In the genomic region with DNA sequence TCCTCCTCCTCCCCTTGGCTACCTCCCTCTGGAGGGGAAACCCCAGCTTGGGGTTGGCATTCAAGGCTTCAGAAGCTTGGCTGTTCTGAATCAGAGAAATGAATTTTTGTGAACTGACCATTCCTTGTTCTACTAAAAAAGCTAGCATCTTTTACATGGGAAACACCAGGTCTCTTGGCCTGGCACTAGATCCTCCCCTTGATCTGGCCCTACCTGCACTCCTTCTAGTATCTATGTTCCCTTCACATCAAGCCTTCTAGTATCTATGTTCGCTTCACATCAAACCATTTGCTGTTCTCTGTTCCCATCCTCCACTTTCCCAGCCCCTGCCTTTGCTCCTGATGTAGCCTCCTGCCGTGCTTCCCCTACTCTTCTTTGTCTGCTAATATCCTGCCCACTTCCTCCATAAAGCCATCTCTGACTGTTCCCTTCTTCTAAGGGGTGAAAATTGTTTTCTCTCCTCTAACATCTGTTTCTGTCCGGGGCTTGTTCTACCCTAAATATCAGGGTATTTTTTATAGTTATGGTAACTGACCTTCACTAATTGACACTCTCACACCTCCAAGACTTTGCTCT, we compare ENCODE assay signal across 30 cellular contexts. TPM values are rescaled to one million over a fixed set of nuclear protein-coding genes. Genes with fewer than 3 reads are reported as not detected.
DNase-seq lines count a peak whose midpoint lies in the region; ATAC-seq and TF ChIP-seq lines count a peak whose summit lies in the region.
"Had no signal": no experiment of that assay in that cellular context is flagged by ENCODE, and none has a peak within 500 bp of the region (broad histone marks: within the 10 kb centered on the region; RNA-seq: fewer than 3 reads in every experiment).

No MANE protein-coding gene starts in this region.

- H3K4me3 ChIP-seq in neural progenitor cell = no peak overlapping the region
- H3K4me3 ChIP-seq: BLaER1 treated with 17β-estradiol and CSF1 and Interleukin-3, amounts not matched to agents 10 nM and 100 nM; GM12878; HAP-1; MG63 had no signal

- POLR2A ChIA-PET in WTC11 (lab: Charles Lee) = no interaction called here

- CTCF ChIA-PET in WTC11 (lab: Charles Lee) = no interaction called here

- H3K4me1 Mint-ChIP-seq in T-helper 2 cell treated with Interferon-gamma antibody and Interleukin-4, amounts not matched to agents 5 μg/mL and 100 μg/mL, for 36 hours (ENCODE audit: low read depth) = peaks cover 2% of the 10 kb centered on the region
- H3K4me1 Mint-ChIP-seq in WTC11 (peaks cover 14% of the 10 kb centered on the region), neural progenitor cell (peaks cover 22% of the 10 kb centered on the region)
- H3K4me1 Mint-ChIP-seq: CD4-positive, alpha-beta memory T cell had no signal

- H3K36me3 Mint-ChIP-seq in T-helper 2 cell treated with Interferon-gamma antibody and Interleukin-4, amounts not matched to agents 5 μg/mL and 100 μg/mL, for 36 hours (ENCODE audit: low read depth) = no peaks in the 10 kb centered on the region
- H3K36me3 Mint-ChIP-seq in WTC11 (no peaks in the 10 kb centered on the region), neural progenitor cell (no peaks in the 10 kb centered on the region)
- H3K36me3 Mint-ChIP-seq: CD4-positive, alpha-beta memory T cell had no signal

- peak; percentile 39 for ATAC-seq in WTC11
- ATAC-seq: GM12878 had no signal

- H4K20me1 ChIP-seq in neural progenitor cell (ENCODE audit: low read depth) = no peaks in the 10 kb centered on the region
- H4K20me1 ChIP-seq: BLaER1 treated with 17β-estradiol and CSF1 and Interleukin-3, amounts not matched to agents 10 nM and 100 nM had no signal

- no peaks in the 10 kb centered on the region for H3K79me2 ChIP-seq in neural progenitor cell (ENCODE audit: low read depth)

- H3K36me3 ChIP-seq in neural progenitor cell = no peaks in the 10 kb centered on the region
- H3K36me3 ChIP-seq: HAP-1, MG63 had no signal

- H3K4me2 ChIP-seq in neural progenitor cell = no peak overlapping the region
- H3K4me2 ChIP-seq: BLaER1 treated with 17β-estradiol and CSF1 and Interleukin-3, amounts not matched to agents 10 nM and 100 nM; SK-N-SH had no signal

- no peaks in the 10 kb centered on the region for H3K27me3 Mint-ChIP-seq in T-helper 2 cell treated with Interferon-gamma antibody and Interleukin-4, amounts not matched to agents 5 μg/mL and 100 μg/mL, for 36 hours (ENCODE audit: low read depth)
- H3K27me3 Mint-ChIP-seq in WTC11 (ENCODE audit: low read depth) = no peaks in the 10 kb centered on the region
- H3K27me3 Mint-ChIP-seq in neural progenitor cell (ENCODE audit: insufficient read depth, low read depth) = peaks cover 3% of the 10 kb centered on the region
- H3K27me3 Mint-ChIP-seq: CD4-positive, alpha-beta memory T cell had no signal

- H2AFZ ChIP-seq in neural progenitor cell (replicated peaks) = no peak overlapping the region

- no peak overlapping the region for H3K9ac ChIP-seq in neural progenitor cell
- H3K9ac ChIP-seq: BLaER1 treated with 17β-estradiol and CSF1 and Interleukin-3, amounts not matched to agents 10 nM and 100 nM; SK-N-SH had no signal

- TF ChIP-seq CTCF in WTC11 (IDR thresholded peaks at IDR 0.05) = no peak
- TF ChIP-seq CTCF in neural progenitor cell (IDR thresholded peaks at IDR 0.05) = no peak

- no peaks in the 10 kb centered on the region for H3K9me3 ChIP-seq in neural progenitor cell (ENCODE audit: low read depth)
- H3K9me3 ChIP-seq: BLaER1 treated with 17β-estradiol and CSF1 and Interleukin-3, amounts not matched to agents 10 nM and 100 nM; Caco-2; HAP-1; MG63; SK-N-SH had no signal

- H3K4me3 Mint-ChIP-seq in T-helper 2 cell treated with Interferon-gamma antibody and Interleukin-4, amounts not matched to agents 5 μg/mL and 100 μg/mL, for 36 hours = no peak overlapping the region
- H3K4me3 Mint-ChIP-seq in WTC11 = no peak overlapping the region
- H3K4me3 Mint-ChIP-seq in neural progenitor cell = no peak overlapping the region
- H3K4me3 Mint-ChIP-seq: CD4-positive, alpha-beta memory T cell had no signal

- no peaks in the 10 kb centered on the region for H3K9me3 Mint-ChIP-seq in T-helper 2 cell treated with Interferon-gamma antibody and Interleukin-4, amounts not matched to agents 5 μg/mL and 100 μg/mL, for 36 hours
- H3K9me3 Mint-ChIP-seq in WTC11 (no peaks in the 10 kb centered on the region), neural progenitor cell (no peaks in the 10 kb centered on the region)
- H3K9me3 Mint-ChIP-seq: CD4-positive, alpha-beta memory T cell had no signal

- no peaks in the 10 kb centered on the region for H3F3A ChIP-seq in neural progenitor cell (ENCODE audit: low read depth)

- H3K4me1 ChIP-seq in neural progenitor cell = no peaks in the 10 kb centered on the region
- H3K4me1 ChIP-seq: BLaER1 treated with 17β-estradiol and CSF1 and Interleukin-3, amounts not matched to agents 10 nM and 100 nM; Caco-2; HAP-1 had no signal

- peak overlapping the region; percentile 18 for H3K27ac Mint-ChIP-seq in T-helper 2 cell treated with Interferon-gamma antibody and Interleukin-4, amounts not matched to agents 5 μg/mL and 100 μg/mL, for 36 hours
- H3K27ac Mint-ChIP-seq in WTC11 (peak overlapping the region; percentile 47), neural progenitor cell (peak overlapping the region; percentile 4)

- no peak for DNase-seq in T-helper 2 cell treated with Interferon-gamma antibody and Interleukin-4, amounts not matched to agents 5 μg/mL and 100 μg/mL, for 36 hours (ENCODE audit: low spot score)
- DNase-seq in T-helper 2 cell (no peak), KBM-7 (peak; percentile 33), WTC11 (ENCODE audit: low spot score) (no peak), neural progenitor cell (ENCODE audit: low spot score) (no peak), DMS53 (lab: John Stamatoyannopoulos, UW) (no peak), hepatic stellate cell (ENCODE audit: low spot score) (no peak)
- DNase-seq in stimulated activated CD8-positive, alpha-beta memory T cell treated with anti-CD3 and anti-CD28 coated beads, Interleukin-4, amount 100 ng/mL, for 48 hours = no peak
- DNase-seq: Caco-2; CD4-positive, alpha-beta memory T cell; DMS 273 treated with DMSO at 0.1 percent for 48 hours; DND-41; IMR-90; Karpas-422; MG63; NCI-H1092; NCI-H1436; NCI-H187 treated with DMSO at 0.1 percent for 48 hours; NCI-H2107; NCI-H510A; NCI-H748 treated with DMSO at 0.1 percent for 48 hours; SHP77 treated with DMSO at 0.1 percent for 48 hours; SK-N-SH had no signal

- H3K27me3 ChIP-seq in neural progenitor cell = no peaks in the 10 kb centered on the region
- H3K27me3 ChIP-seq: BLaER1 treated with 17β-estradiol and CSF1 and Interleukin-3, amounts not matched to agents 10 nM and 100 nM; MG63 had no signal

- in situ Hi-C loops in KBM-7 (cut with MboI; ENCODE audit: low pct_unique_long_range_greater_than_20kb, low sequenced_read_pairs) = no loop called here

- no peak overlapping the region for H3K27ac ChIP-seq in neural progenitor cell
- H3K27ac ChIP-seq: 22Rv1; BLaER1 treated with 17β-estradiol and CSF1 and Interleukin-3, amounts not matched to agents 10 nM and 100 nM; HL-60; RWPE1 had no signal

TF ChIP-seq in WTC11, 78 proteins besides CTCF, POLR2A, EP300 and RAD21 (continues in another document):
- TF ChIP-seq, protein P1, sequence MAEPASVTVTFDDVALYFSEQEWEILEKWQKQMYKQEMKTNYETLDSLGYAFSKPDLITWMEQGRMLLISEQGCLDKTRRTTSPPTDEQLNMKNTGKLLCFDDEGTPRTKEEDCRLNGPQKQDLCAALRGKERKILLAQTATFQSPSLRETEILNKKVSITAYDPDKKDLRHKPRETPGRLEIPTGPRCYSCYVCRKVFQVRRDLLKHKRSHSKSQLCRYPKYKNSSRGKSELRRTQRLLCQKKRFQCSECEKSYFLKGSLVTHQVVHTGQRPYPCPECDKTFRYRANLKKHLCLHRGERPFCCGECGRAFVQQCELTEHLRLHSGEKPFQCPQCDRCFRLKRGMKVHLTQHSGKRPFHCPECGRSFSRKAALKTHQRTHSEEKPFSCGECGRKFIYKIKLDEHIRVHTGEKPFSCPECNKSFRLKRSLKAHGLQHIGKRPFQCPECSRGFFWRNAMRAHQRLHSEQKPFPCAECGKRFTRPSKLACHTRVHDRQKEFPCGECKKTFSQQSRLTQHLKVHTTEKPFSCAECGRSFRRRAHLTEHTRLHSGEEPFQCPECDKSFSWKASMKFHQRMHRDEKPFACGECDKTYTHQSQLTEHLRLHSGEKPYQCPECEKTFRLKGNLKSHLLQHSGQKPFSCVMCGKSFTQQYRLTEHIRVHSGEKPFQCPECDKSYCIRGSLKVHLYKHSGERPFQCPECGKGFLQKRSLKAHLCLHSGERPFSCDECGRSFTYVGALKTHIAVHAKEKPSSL (CRISPR knock-in tag; conservative IDR thresholded peaks at IDR 0.05) = no peak
- TF ChIP-seq PRRX2 (CRISPR knock-in tag; IDR thresholded peaks at IDR 0.05) (no peak), ZNF317 (CRISPR knock-in tag; IDR thresholded peaks at IDR 0.05; ENCODE audit: borderline replicate concordance, low read depth) (no peak), KAT7 (CRISPR knock-in tag; IDR thresholded peaks at IDR 0.05; ENCODE audit: borderline replicate concordance) (no peak), NFYB (CRISPR knock-in tag; conservative IDR thresholded peaks at IDR 0.05; ENCODE audit: low read depth) (no peak)
- TF ChIP-seq, protein P2, sequence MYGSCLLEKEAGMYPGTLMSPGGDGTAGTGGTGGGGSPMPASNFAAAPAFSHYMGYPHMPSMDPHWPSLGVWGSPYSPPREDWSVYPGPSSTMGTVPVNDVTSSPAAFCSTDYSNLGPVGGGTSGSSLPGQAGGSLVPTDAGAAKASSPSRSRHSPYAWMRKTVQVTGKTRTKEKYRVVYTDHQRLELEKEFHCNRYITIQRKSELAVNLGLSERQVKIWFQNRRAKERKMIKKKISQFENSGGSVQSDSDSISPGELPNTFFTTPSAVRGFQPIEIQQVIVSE (CRISPR knock-in tag; IDR thresholded peaks at IDR 0.05; ENCODE audit: borderline replicate concordance) = no peak

RNA-seq across cellular contexts. Expression of a gene that starts 25.8 kb away (rescaled TPM):
- total RNA-seq in WTC11 (2021) (0.11 TPM in 1 of 3 replicates, not detected in the others), neural progenitor cell (ENCODE audit: low replicate concordance) (not detected in 2 replicates)
- total RNA-seq: CD4-positive, alpha-beta memory T cell; HT-29; IMR-90 had no signal

RNA-seq across cellular contexts. Expression of a gene that starts 44.0 kb away (rescaled TPM):
- total RNA-seq in WTC11 (2021) (0.13 to 0.44 TPM (median 0.41 TPM) in 3 replicates), neural progenitor cell (ENCODE audit: low replicate concordance) (0.21 and 0.34 TPM in 2 replicates)
- total RNA-seq: Caco-2, IMR-90 had no signal

RNA-seq across cellular contexts. Expression of a gene that starts 49.5 kb away (rescaled TPM):
- 3.8 to 4.4 TPM (median 4.2 TPM) in 3 replicates for total RNA-seq in WTC11 (2021)
- total RNA-seq in neural progenitor cell (ENCODE audit: low replicate concordance) = 0.51 and 1.7 TPM in 2 replicates
